In the genomic region with DNA sequence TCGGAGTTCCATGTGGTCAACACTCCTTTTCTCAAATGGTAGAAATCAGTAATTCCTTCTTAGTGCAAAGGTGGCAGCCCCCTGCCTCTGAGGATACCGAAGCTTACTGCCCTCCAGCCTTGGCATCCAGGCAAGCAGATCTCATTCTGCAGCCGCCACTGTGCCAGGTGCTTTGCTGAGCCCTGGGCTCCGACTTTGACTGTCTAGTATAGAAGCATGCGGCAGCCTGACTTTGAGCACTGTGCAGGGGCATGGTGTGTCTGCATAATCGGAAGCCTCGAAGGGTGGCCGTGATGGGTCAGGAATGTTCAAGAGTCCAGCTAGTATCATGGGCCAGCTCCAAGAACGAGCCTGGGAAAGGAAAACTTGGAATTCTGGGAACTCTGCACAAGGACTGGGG, we compare ENCODE assay signal across 28 cellular contexts. TPM values are rescaled to one million over a fixed set of nuclear protein-coding genes. Genes with fewer than 3 reads are reported as not detected.
A peak's percentile ranks its signal among the peaks of the same experiment; 100 is the strongest.
DNase-seq lines count a peak whose midpoint lies in the region; ATAC-seq and TF ChIP-seq lines count a peak whose summit lies in the region.
"Had no signal": no experiment of that assay in that cellular context is flagged by ENCODE, and none has a peak within 500 bp of the region (broad histone marks: within the 10 kb centered on the region; RNA-seq: fewer than 3 reads in every experiment).

No MANE protein-coding gene starts in this region.

- H3K9me3 ChIP-seq in subcutaneous abdominal adipose tissue (ENCODE audit: control insufficient read depth in 5 of 5, low read length in 5 of 5) = no peaks in the 10 kb centered on the region
- H3K9me3 ChIP-seq: prostate gland, SK-N-SH had no signal

- no peak overlapping the region for H3K4me3 Mint-ChIP-seq in GM23338
- H3K4me3 Mint-ChIP-seq: activated B cell treated with CpG ODN at 0.5 μM for 24 hours; activated CD4-positive, alpha-beta T cell treated with anti-CD3 and anti-CD28 coated beads, Interleukin-2, amount 10 ng/mL, durations not matched to agents 7 days and 5 days; activated naive CD8-positive, alpha-beta T cell treated with anti-CD3 and anti-CD28 coated beads, Interleukin-2, amount 10 ng/mL, durations not matched to agents 7 days and 5 days; B cell; CD8-positive, alpha-beta memory T cell; immature natural killer cell; stimulated activated naive B cell treated with anti-CD40 and anti-IgM and Interleukin-4, amounts not matched to agents 10 μg/mL and 1 μg/mL and 100 μg/mL, for 72 hours; T-helper 1 cell treated with Interleukin-12 subunit alpha and Interleukin-12 subunit beta and Interleukin-4 antibody, amounts not matched to agents 30 μg/mL and 1 μg/mL, for 36 hours had no signal

- no peak overlapping the region for H3K27ac Mint-ChIP-seq in GM23338
- H3K27ac Mint-ChIP-seq: activated B cell treated with CpG ODN at 0.5 μM for 24 hours; activated CD4-positive, alpha-beta T cell treated with anti-CD3 and anti-CD28 coated beads, Interleukin-2, amount 10 ng/mL, durations not matched to agents 7 days and 5 days; activated naive CD8-positive, alpha-beta T cell treated with anti-CD3 and anti-CD28 coated beads, Interleukin-2, amount 10 ng/mL, durations not matched to agents 7 days and 5 days; B cell; CD8-positive, alpha-beta memory T cell; immature natural killer cell; stimulated activated naive B cell treated with anti-CD40 and anti-IgM and Interleukin-4, amounts not matched to agents 10 μg/mL and 1 μg/mL and 100 μg/mL, for 72 hours; T-helper 1 cell treated with Interleukin-12 subunit alpha and Interleukin-12 subunit beta and Interleukin-4 antibody, amounts not matched to agents 30 μg/mL and 1 μg/mL, for 36 hours had no signal

- ATAC-seq in GM23338 (no peak), GM21526 (IDR thresholded peaks at IDR 0.05; ENCODE audit: low FRiP score, unreplicated experiment) (no peak)
- ATAC-seq: stimulated activated naive B cell treated with anti-CD40 and anti-IgM and Interleukin-4, amounts not matched to agents 10 μg/mL and 1 μg/mL and 100 μg/mL, for 72 hours had no signal

- H3K79me2 ChIP-seq in GM23338 (replicated peaks; ENCODE audit: insufficient read depth) = no peaks in the 10 kb centered on the region

- no peaks in the 10 kb centered on the region for H3K9me2 ChIP-seq in GM23338 (ENCODE audit: insufficient read depth)
- H3K9me2 ChIP-seq: SK-N-SH had no signal

- no peak overlapping the region for H3K27ac ChIP-seq in GM23338 (ENCODE audit: low read depth)
- H3K27ac ChIP-seq in dorsolateral prefrontal cortex = peak overlapping the region in 51 of 59 donors; percentile 3 to 92 (median 63)
- H3K27ac ChIP-seq in subcutaneous abdominal adipose tissue (ENCODE audit: low read depth, low read length) = peak overlapping the region; percentile 70
- H3K27ac ChIP-seq: prostate gland had no signal

- no peaks in the 10 kb centered on the region for H3K9me3 Mint-ChIP-seq in GM23338
- H3K9me3 Mint-ChIP-seq: activated B cell treated with CpG ODN at 0.5 μM for 24 hours; activated CD4-positive, alpha-beta T cell treated with anti-CD3 and anti-CD28 coated beads, Interleukin-2, amount 10 ng/mL, durations not matched to agents 7 days and 5 days; activated naive CD8-positive, alpha-beta T cell treated with anti-CD3 and anti-CD28 coated beads, Interleukin-2, amount 10 ng/mL, durations not matched to agents 7 days and 5 days; CD8-positive, alpha-beta memory T cell; immature natural killer cell; stimulated activated naive B cell treated with anti-CD40 and anti-IgM and Interleukin-4, amounts not matched to agents 10 μg/mL and 1 μg/mL and 100 μg/mL, for 72 hours; T-helper 1 cell treated with Interleukin-12 subunit alpha and Interleukin-12 subunit beta and Interleukin-4 antibody, amounts not matched to agents 30 μg/mL and 1 μg/mL, for 36 hours had no signal

- H3K9ac ChIP-seq in subcutaneous abdominal adipose tissue (ENCODE audit: low read length in 5 of 5) = no peak overlapping the region
- H3K9ac ChIP-seq: SK-N-SH had no signal

- DNase-seq in GM23338 (ENCODE audit: low spot score) = no peak
- DNase-seq in dorsolateral prefrontal cortex = peak in 3 of 10 donors; percentile 23 to 62 (median 27)
- peak; percentile 60 for DNase-seq in mesenteric fat pad (ENCODE audit: low spot score)
- DNase-seq in foreskin fibroblast = no peak
- DNase-seq in COLO668 (lab: John Stamatoyannopoulos, UW; ENCODE audit: unreplicated experiment) = no peak
- DNase-seq: ACHN; activated CD4-positive, alpha-beta T cell treated with anti-CD3 and anti-CD28 coated beads, Interleukin-2, amount 10 ng/mL, durations not matched to agents 7 days and 5 days; activated gamma-delta T cell treated with Interleukin-2 at 50 U/mL for 16 hours; CD8-positive, alpha-beta memory T cell; central memory CD4-positive, alpha-beta T cell; DMS 273 treated with DMSO at 0.1 percent for 48 hours; H7; immature natural killer cell; KBM-7; NCI-H1930; NCI-H2171 treated with DMSO at 0.1 percent for 48 hours; NCI-H510A; nucleus accumbens; SK-N-SH; stimulated activated naive B cell treated with anti-CD40 and anti-IgM and Interleukin-4, amounts not matched to agents 10 μg/mL and 1 μg/mL and 100 μg/mL, for 72 hours had no signal

- H3K36me3 ChIP-seq in GM23338 (ENCODE audit: insufficient read depth) (no peaks in the 10 kb centered on the region), subcutaneous abdominal adipose tissue (ENCODE audit: control insufficient read depth in 5 of 5, insufficient read depth in 5 of 5, low read length in 5 of 5) (peaks cover 0 to 72% (median 66%) of the 10 kb centered on the region in 5 donors)
- H3K36me3 ChIP-seq: prostate gland had no signal

- no peak overlapping the region for H3K4me3 ChIP-seq in GM23338
- H3K4me3 ChIP-seq in dorsolateral prefrontal cortex = no peak overlapping the region
- H3K4me3 ChIP-seq in subcutaneous abdominal adipose tissue (ENCODE audit: low read depth in 1 of 5, low read length in 5 of 5) = no peak overlapping the region
- no peak overlapping the region for H3K4me3 ChIP-seq in foreskin fibroblast (ENCODE audit: low read depth in 1 of 2, low read length in 2 of 2)
- H3K4me3 ChIP-seq: prostate gland, skin epidermis had no signal

- H4K20me1 ChIP-seq in GM23338 (replicated peaks; ENCODE audit: insufficient read depth) = no peaks in the 10 kb centered on the region

- TF ChIP-seq CTCF in GM23338 (conservative IDR thresholded peaks at IDR 0.05; ENCODE audit: low read depth in 2 of 2) (no peak), dorsolateral prefrontal cortex (IDR thresholded peaks at IDR 0.05 in 54 of 56, conservative IDR thresholded peaks at IDR 0.05 in 2 of 56; ENCODE audit: low read depth in 1 of 56, partially characterized antibody in 56 of 56) (no peak), foreskin fibroblast (IDR thresholded peaks at IDR 0.05; ENCODE audit: low read depth, low read length) (no peak)

- H3K4me1 Mint-ChIP-seq in GM23338 = peaks cover 34% of the 10 kb centered on the region
- H3K4me1 Mint-ChIP-seq: activated B cell treated with CpG ODN at 0.5 μM for 24 hours; activated CD4-positive, alpha-beta T cell treated with anti-CD3 and anti-CD28 coated beads, Interleukin-2, amount 10 ng/mL, durations not matched to agents 7 days and 5 days; activated naive CD8-positive, alpha-beta T cell treated with anti-CD3 and anti-CD28 coated beads, Interleukin-2, amount 10 ng/mL, durations not matched to agents 7 days and 5 days; B cell; CD8-positive, alpha-beta memory T cell; immature natural killer cell had no signal

- intact Hi-C loops in dorsolateral prefrontal cortex (cut with DNase I) = loop anchor here in 1 of 2 donors (1.0 kb wide), 1 partner anchor 21 kb away; no protein-coding TSS in a partner anchor

- H3K4me2 ChIP-seq in GM23338 = no peak overlapping the region
- H3K4me2 ChIP-seq: SK-N-SH had no signal

- H3K27me3 ChIP-seq in GM23338 (ENCODE audit: insufficient read depth) (no peaks in the 10 kb centered on the region), dorsolateral prefrontal cortex (no peaks in the 10 kb centered on the region), subcutaneous abdominal adipose tissue (ENCODE audit: control insufficient read depth in 5 of 5, insufficient read depth in 4 of 5, low read length in 5 of 5) (no peaks in the 10 kb centered on the region)

- peak overlapping the region; percentile 56; the same call in 1 of the 2 replicates for H2AFZ ChIP-seq in GM23338

- no peaks in the 10 kb centered on the region for H3F3A ChIP-seq in GM23338 (replicated peaks; ENCODE audit: low read depth)

- no peaks in the 10 kb centered on the region for H3K36me3 Mint-ChIP-seq in GM23338 (ENCODE audit: low read depth)
- H3K36me3 Mint-ChIP-seq: activated naive CD8-positive, alpha-beta T cell treated with anti-CD3 and anti-CD28 coated beads, Interleukin-2, amount 10 ng/mL, durations not matched to agents 7 days and 5 days; CD8-positive, alpha-beta memory T cell; immature natural killer cell had no signal

- H3K27me3 Mint-ChIP-seq in GM23338 (ENCODE audit: insufficient read depth, low read depth, poor library complexity) = peaks cover 10% of the 10 kb centered on the region
- H3K27me3 Mint-ChIP-seq: activated B cell treated with CpG ODN at 0.5 μM for 24 hours; activated CD4-positive, alpha-beta T cell treated with anti-CD3 and anti-CD28 coated beads, Interleukin-2, amount 10 ng/mL, durations not matched to agents 7 days and 5 days; B cell; stimulated activated naive B cell treated with anti-CD40 and anti-IgM and Interleukin-4, amounts not matched to agents 10 μg/mL and 1 μg/mL and 100 μg/mL, for 72 hours had no signal

- H3K4me1 ChIP-seq in GM23338 (ENCODE audit: insufficient read depth) = peaks cover 7% of the 10 kb centered on the region
- peaks cover 33 to 97% (median 94%) of the 10 kb centered on the region in 5 donors for H3K4me1 ChIP-seq in subcutaneous abdominal adipose tissue (ENCODE audit: control insufficient read depth in 5 of 5, insufficient read depth in 5 of 5, low read length in 5 of 5)
- H3K4me1 ChIP-seq: prostate gland had no signal

TF ChIP-seq in GM23338, 12 proteins besides CTCF, POLR2A, EP300 and RAD21 (continues in another document):
- TF ChIP-seq, protein P1, sequence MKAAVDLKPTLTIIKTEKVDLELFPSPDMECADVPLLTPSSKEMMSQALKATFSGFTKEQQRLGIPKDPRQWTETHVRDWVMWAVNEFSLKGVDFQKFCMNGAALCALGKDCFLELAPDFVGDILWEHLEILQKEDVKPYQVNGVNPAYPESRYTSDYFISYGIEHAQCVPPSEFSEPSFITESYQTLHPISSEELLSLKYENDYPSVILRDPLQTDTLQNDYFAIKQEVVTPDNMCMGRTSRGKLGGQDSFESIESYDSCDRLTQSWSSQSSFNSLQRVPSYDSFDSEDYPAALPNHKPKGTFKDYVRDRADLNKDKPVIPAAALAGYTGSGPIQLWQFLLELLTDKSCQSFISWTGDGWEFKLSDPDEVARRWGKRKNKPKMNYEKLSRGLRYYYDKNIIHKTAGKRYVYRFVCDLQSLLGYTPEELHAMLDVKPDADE (IDR thresholded peaks at IDR 0.05) = no peak
- no peak for TF ChIP-seq JUNB (IDR thresholded peaks at IDR 0.05; ENCODE audit: unreplicated experiment)

RNA-seq across cellular contexts. Expression of a gene that starts 39.7 kb away (rescaled TPM):
- 5.0 and 5.7 TPM in 2 replicates for total RNA-seq in GM23338 (2014; rRNA removed; shearing (Covaris generic))
- 3.7 TPM in 2 replicates for polyA plus RNA-seq in GM23338 (2016; fragmentation: Nextera tagmentation; extraction: Ambion mirVana)
- total RNA-seq in dorsolateral prefrontal cortex (100 to 1,000 TPM in 24 of 120 experiments, 10 to 100 TPM in 96; 63.6 to 129 (median 87.7) TPM), mesenteric fat pad (34.8 TPM)
